ENCODE assay signal across 1 cellular context in the genomic region with DNA sequence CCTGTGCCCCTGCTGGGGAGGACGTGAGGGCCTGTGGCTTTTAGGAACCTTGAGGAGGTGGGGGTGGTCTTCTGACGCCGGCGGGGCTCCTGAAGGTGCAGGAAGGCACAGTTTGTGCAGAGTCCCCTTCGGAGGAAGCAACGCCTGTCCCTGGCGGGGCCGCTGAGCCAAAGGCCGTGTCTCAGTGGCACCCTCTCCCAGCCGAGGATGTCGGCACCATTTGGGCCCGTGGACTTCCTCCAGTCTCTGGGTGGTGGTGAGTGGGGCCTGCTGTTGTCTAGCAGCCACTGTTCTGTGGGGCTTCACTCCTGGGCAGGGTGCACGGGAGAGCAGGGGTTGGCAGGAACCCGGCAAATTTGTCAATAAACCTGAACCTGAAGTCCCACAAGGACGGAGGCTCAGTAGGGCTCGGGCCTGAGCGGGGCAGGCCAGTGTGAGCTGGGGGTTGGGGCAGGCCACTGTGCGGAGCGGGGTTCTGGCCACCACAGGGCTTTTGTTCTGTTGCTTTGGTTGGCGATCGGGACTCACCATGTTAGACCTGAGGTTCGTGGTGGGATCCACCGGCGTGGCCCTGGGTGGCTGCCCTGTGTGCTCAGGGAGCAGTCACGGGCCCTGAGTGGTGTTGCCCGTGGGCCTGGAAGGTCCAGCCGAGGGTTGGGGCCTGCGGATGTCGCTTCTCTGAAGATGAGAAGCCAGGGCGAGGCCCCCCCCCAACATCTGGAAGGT.
TF ChIP-seq lines count a peak whose summit lies in the region.

No MANE protein-coding gene starts in this region.

TF ChIP-seq in IMR-90, 13 proteins besides CTCF, POLR2A, EP300 and RAD21:
- TF ChIP-seq SMC3 (IDR thresholded peaks at IDR 0.05; ENCODE audit: low read depth, low read length) (no peak), MXI1 (IDR thresholded peaks at IDR 0.05; ENCODE audit: borderline replicate concordance, low read depth, low read length) (no peak), RFX5 (IDR thresholded peaks at IDR 0.05; ENCODE audit: low read depth, low read length) (no peak), RCOR1 (IDR thresholded peaks at IDR 0.05; ENCODE audit: insufficient replicate concordance, low read length) (no peak), NFE2L2 (IDR thresholded peaks at IDR 0.05; ENCODE audit: low read depth, low read length) (no peak), MAFK (IDR thresholded peaks at IDR 0.05; ENCODE audit: low read depth, low read length) (no peak), MAZ (IDR thresholded peaks at IDR 0.05; ENCODE audit: borderline replicate concordance, low read depth, low read length) (no peak), FOS (IDR thresholded peaks at IDR 0.05; ENCODE audit: low read depth, low read length) (no peak), ELK1 (IDR thresholded peaks at IDR 0.05; ENCODE audit: borderline replicate concordance, low read depth, low read length) (no peak), BHLHE40 (IDR thresholded peaks at IDR 0.05; ENCODE audit: low read depth, low read length) (no peak), CHD1 (IDR thresholded peaks at IDR 0.05; ENCODE audit: low read depth, low read length) (no peak)
- TF ChIP-seq, protein P1, sequence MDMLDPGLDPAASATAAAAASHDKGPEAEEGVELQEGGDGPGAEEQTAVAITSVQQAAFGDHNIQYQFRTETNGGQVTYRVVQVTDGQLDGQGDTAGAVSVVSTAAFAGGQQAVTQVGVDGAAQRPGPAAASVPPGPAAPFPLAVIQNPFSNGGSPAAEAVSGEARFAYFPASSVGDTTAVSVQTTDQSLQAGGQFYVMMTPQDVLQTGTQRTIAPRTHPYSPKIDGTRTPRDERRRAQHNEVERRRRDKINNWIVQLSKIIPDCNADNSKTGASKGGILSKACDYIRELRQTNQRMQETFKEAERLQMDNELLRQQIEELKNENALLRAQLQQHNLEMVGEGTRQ (IDR thresholded peaks at IDR 0.05; ENCODE audit: low read depth, low read length), result no peak
TF ChIP-seq in IMR-90: peak in this region for 0.
